In genomic region chr14:85701116-85701515, GRCh38 we compare ENCODE assay signal across 28 cellular contexts.
"Had no signal": no experiment of that assay in that cellular context is flagged by ENCODE, and none has a peak within 500 bp of the region (broad histone marks: within the 10 kb centered on the region; RNA-seq: fewer than 3 reads in every experiment).

No MANE protein-coding gene starts in this region.

- H3K4me1 Mint-ChIP-seq: activated CD4-positive, alpha-beta T cell treated with anti-CD3 and anti-CD28 coated beads, Interleukin-2, amount 10 ng/mL, durations not matched to agents 7 days and 5 days; activated T-helper 17 cell treated with anti-CD3 and anti-CD28 coated beads, Interleukin-2, amount 50 U/mL, for 72 hours; central memory CD8-positive, alpha-beta T cell had no signal

- H3K4me3 ChIP-seq: esophagus squamous epithelium, gastroesophageal sphincter, heart right ventricle had no signal

- H3K27me3 Mint-ChIP-seq: activated CD4-positive, alpha-beta T cell treated with anti-CD3 and anti-CD28 coated beads, Interleukin-2, amount 10 ng/mL, durations not matched to agents 7 days and 5 days; activated CD8-positive, alpha-beta T cell treated with anti-CD3 and anti-CD28 coated beads for 36 hours; activated naive CD8-positive, alpha-beta T cell; activated T-helper 17 cell treated with anti-CD3 and anti-CD28 coated beads, Interleukin-2, amount 50 U/mL, for 72 hours; central memory CD8-positive, alpha-beta T cell had no signal

- H3K27ac Mint-ChIP-seq: activated CD4-positive, alpha-beta T cell treated with anti-CD3 and anti-CD28 coated beads, Interleukin-2, amount 10 ng/mL, durations not matched to agents 7 days and 5 days; activated CD8-positive, alpha-beta T cell treated with anti-CD3 and anti-CD28 coated beads for 36 hours; activated naive CD8-positive, alpha-beta T cell; activated T-helper 17 cell treated with anti-CD3 and anti-CD28 coated beads, Interleukin-2, amount 50 U/mL, for 72 hours; WTC11 had no signal

- ATAC-seq: activated CD8-positive, alpha-beta T cell treated with anti-CD3 and anti-CD28 coated beads for 36 hours; activated T-cell treated with anti-CD3 and anti-CD28 coated beads, Interleukin-2, amount 50 U/mL, for 4 hours; activated T-helper 17 cell treated with anti-CD3 and anti-CD28 coated beads, Interleukin-2, amount 50 U/mL, for 72 hours; gastroesophageal sphincter; heart right ventricle; WTC11 had no signal

- H3K4me1 ChIP-seq: esophagus squamous epithelium, gastroesophageal sphincter, heart right ventricle had no signal

- H3K36me3 Mint-ChIP-seq: activated naive CD8-positive, alpha-beta T cell; WTC11 had no signal

- H3K27ac ChIP-seq: brain microvascular endothelial cell, epithelial cell of prostate, esophagus squamous epithelium, gastroesophageal sphincter, heart right ventricle, VCaP had no signal

- H3K36me3 ChIP-seq: brain microvascular endothelial cell, esophagus squamous epithelium, gastroesophageal sphincter, heart right ventricle had no signal

- H3K9me3 ChIP-seq: esophagus squamous epithelium, gastroesophageal sphincter, heart right ventricle had no signal

- DNase-seq: activated CD4-positive, alpha-beta T cell treated with anti-CD3 and anti-CD28 coated beads for 1 hour; activated CD4-positive, alpha-beta T cell treated with anti-CD3 and anti-CD28 coated beads for 4 hours; activated CD4-positive, alpha-beta T cell treated with anti-CD3 and anti-CD28 coated beads, Interleukin-2, amount 10 ng/mL, durations not matched to agents 7 days and 5 days; activated CD4-positive, alpha-beta T cell treated with anti-CD3 and anti-CD28 coated beads, Interleukin-2, amount 50 U/mL, for 4 hours; activated CD8-positive, alpha-beta memory T cell treated with anti-CD3 and anti-CD28 coated beads for 24 hours; activated CD8-positive, alpha-beta T cell treated with anti-CD3 and anti-CD28 coated beads for 36 hours; activated effector memory CD4-positive, alpha-beta T cell treated with Interleukin-2 at 50 U/mL for 16 hours; activated gamma-delta T cell treated with Interleukin-2 at 50 U/mL for 16 hours; activated naive CD4-positive, alpha-beta T cell treated with anti-CD3 and anti-CD28 coated beads, Interleukin-2, amount 50 U/mL, for 16 hours; activated naive CD4-positive, alpha-beta T cell treated with Interleukin-2 at 50 U/mL for 16 hours; activated T-cell treated with anti-CD3 and anti-CD28 coated beads, Interleukin-2, amount 50 U/mL, for 4 hours; amniotic stem cell; anterior cingulate cortex; brain microvascular endothelial cell; cortex of kidney; dermis blood vessel endothelial cell; effector CD4-positive, alpha-beta T cell; esophagus squamous epithelium; foreskin melanocyte; heart right ventricle; T-helper 2 cell had no signal

- H3K27me3 ChIP-seq: brain microvascular endothelial cell, esophagus squamous epithelium, gastroesophageal sphincter, heart right ventricle had no signal

- H3K9me3 Mint-ChIP-seq: activated CD4-positive, alpha-beta T cell treated with anti-CD3 and anti-CD28 coated beads, Interleukin-2, amount 10 ng/mL, durations not matched to agents 7 days and 5 days had no signal

- H3K4me3 Mint-ChIP-seq: activated CD4-positive, alpha-beta T cell treated with anti-CD3 and anti-CD28 coated beads, Interleukin-2, amount 10 ng/mL, durations not matched to agents 7 days and 5 days; activated CD8-positive, alpha-beta T cell treated with anti-CD3 and anti-CD28 coated beads for 36 hours; activated naive CD8-positive, alpha-beta T cell; activated T-cell treated with anti-CD3 and anti-CD28 coated beads, Interleukin-2, amount 50 U/mL, for 4 hours; activated T-helper 17 cell treated with anti-CD3 and anti-CD28 coated beads, Interleukin-2, amount 50 U/mL, for 72 hours; central memory CD8-positive, alpha-beta T cell; WTC11 had no signal
